12 cellular contexts compared by ENCODE assay signal in genomic region chr13:106151056-106151699, GRCh38.
DNase-seq lines count a peak whose midpoint lies in the region; ATAC-seq and TF ChIP-seq lines count a peak whose summit lies in the region.
"Had no signal": no experiment of that assay in that cellular context is flagged by ENCODE, and none has a peak within 500 bp of the region (broad histone marks: within the 10 kb centered on the region; RNA-seq: fewer than 3 reads in every experiment).

No MANE protein-coding gene starts in this region.

- ATAC-seq in GM18519 (IDR thresholded peaks at IDR 0.05; ENCODE audit: low FRiP score, unreplicated experiment): no peak
- no peak for ATAC-seq in stimulated activated naive B cell treated with anti-CD40 and anti-IgM and Interleukin-4, amounts not matched to agents 10 μg/mL and 1 μg/mL and 100 μg/mL, for 72 hours (replicated peaks)
- ATAC-seq: activated naive CD4-positive, alpha-beta T cell treated with anti-CD3 and anti-CD28 coated beads, Interleukin-2, amount 50 U/mL, for 72 hours; right lobe of liver; T-cell had no signal

- no peaks in the 10 kb centered on the region for H3K36me3 ChIP-seq in ovary
- H3K36me3 ChIP-seq: right lobe of liver had no signal

- H3K4me1 Mint-ChIP-seq in stimulated activated naive B cell treated with anti-CD40 and anti-IgM and Interleukin-4, amounts not matched to agents 10 μg/mL and 1 μg/mL and 100 μg/mL, for 72 hours: no peaks in the 10 kb centered on the region
- H3K4me1 Mint-ChIP-seq: T-cell had no signal

- WGBS in ovary, 3 donors: 36 to 51% (median 40%) methylated on average over 3 of the region's 3 CpGs

- no peaks in the 10 kb centered on the region for H3K9me3 ChIP-seq in ovary
- H3K9me3 ChIP-seq: right lobe of liver had no signal

- TF ChIP-seq POLR2A in ovary (IDR thresholded peaks at IDR 0.05): no peak

- H3K27ac ChIP-seq in ovary: no peak overlapping the region
- H3K27ac ChIP-seq: right lobe of liver had no signal

- DNase-seq in COLO829 (ENCODE audit: low spot score) (peak; percentile 66), NCI-H748 (lab: John Stamatoyannopoulos, UW; ENCODE audit: unreplicated experiment) (peak; percentile 48), epidermal melanocyte (ENCODE audit: insufficient read length, low spot score) (peak; percentile 69), non-pigmented ciliary epithelial cell (ENCODE audit: low read depth) (peak; percentile 96), ovary (no peak)
- DNase-seq in stimulated activated CD4-positive, alpha-beta T cell treated with anti-CD3 and anti-CD28 coated beads, Interleukin-4, amount 100 ng/mL, for 1 hour: no peak
- no peak for DNase-seq in stimulated activated naive B cell treated with anti-CD40 and anti-IgM and Interleukin-4, amounts not matched to agents 10 μg/mL and 1 μg/mL and 100 μg/mL, for 72 hours
- DNase-seq: NCI-H187 treated with DMSO at 0.1 percent for 48 hours, right lobe of liver, T-cell had no signal

- no peaks in the 10 kb centered on the region for H3K27me3 ChIP-seq in ovary
- H3K27me3 ChIP-seq: right lobe of liver had no signal

- H3K9me3 Mint-ChIP-seq in stimulated activated naive B cell treated with anti-CD40 and anti-IgM and Interleukin-4, amounts not matched to agents 10 μg/mL and 1 μg/mL and 100 μg/mL, for 72 hours: peaks cover 0 to 6% of the 10 kb centered on the region in 2 donors

- intact Hi-C loops in ovary (cut with DNase I): loop anchor here in 1 of 4 donors (2.0 kb wide), 1 partner anchor 60 kb away; no protein-coding TSS in a partner anchor

- no peaks in the 10 kb centered on the region for H3K36me3 Mint-ChIP-seq in stimulated activated naive B cell treated with anti-CD40 and anti-IgM and Interleukin-4, amounts not matched to agents 10 μg/mL and 1 μg/mL and 100 μg/mL, for 72 hours
- H3K36me3 Mint-ChIP-seq: activated naive CD4-positive, alpha-beta T cell treated with anti-CD3 and anti-CD28 coated beads, Interleukin-2, amount 50 U/mL, for 72 hours; T-cell had no signal

- no peak for TF ChIP-seq CTCF in ovary (IDR thresholded peaks at IDR 0.05)

- no peak overlapping the region for H3K27ac Mint-ChIP-seq in stimulated activated naive B cell treated with anti-CD40 and anti-IgM and Interleukin-4, amounts not matched to agents 10 μg/mL and 1 μg/mL and 100 μg/mL, for 72 hours
- H3K27ac Mint-ChIP-seq: activated naive CD4-positive, alpha-beta T cell treated with anti-CD3 and anti-CD28 coated beads, Interleukin-2, amount 50 U/mL, for 72 hours; T-cell had no signal

- no peak for TF ChIP-seq EP300 in ovary (IDR thresholded peaks at IDR 0.05)

- no peaks in the 10 kb centered on the region for H3K4me1 ChIP-seq in ovary (ENCODE audit: insufficient read depth)
- H3K4me1 ChIP-seq: right lobe of liver had no signal

- H3K4me3 Mint-ChIP-seq in stimulated activated naive B cell treated with anti-CD40 and anti-IgM and Interleukin-4, amounts not matched to agents 10 μg/mL and 1 μg/mL and 100 μg/mL, for 72 hours: no peak overlapping the region
- H3K4me3 Mint-ChIP-seq: T-cell had no signal

- H3K27me3 Mint-ChIP-seq in stimulated activated naive B cell treated with anti-CD40 and anti-IgM and Interleukin-4, amounts not matched to agents 10 μg/mL and 1 μg/mL and 100 μg/mL, for 72 hours: no peaks in the 10 kb centered on the region

- no peak overlapping the region for H3K4me3 ChIP-seq in ovary
- H3K4me3 ChIP-seq: right lobe of liver had no signal

Comparison
In these comparisons a context has a peak if more than half of its experiments do, and no peak if none do; other contexts are left out.
1. DNase-seq: peak in COLO829 (single experiment), NCI-H748 (single experiment), epidermal melanocyte (single experiment) and non-pigmented ciliary epithelial cell (single experiment); none in ovary (0 of 5), stimulated activated CD4-positive, alpha-beta T cell treated with anti-CD3 and anti-CD28 coated beads, Interleukin-4, amount 100 ng/mL, for 1 hour (single experiment) and stimulated activated naive B cell treated with anti-CD40 and anti-IgM and Interleukin-4, amounts not matched to agents 10 μg/mL and 1 μg/mL and 100 μg/mL, for 72 hours (single experiment).